ENCODE assay signal across 7 cellular contexts in the genomic region with DNA sequence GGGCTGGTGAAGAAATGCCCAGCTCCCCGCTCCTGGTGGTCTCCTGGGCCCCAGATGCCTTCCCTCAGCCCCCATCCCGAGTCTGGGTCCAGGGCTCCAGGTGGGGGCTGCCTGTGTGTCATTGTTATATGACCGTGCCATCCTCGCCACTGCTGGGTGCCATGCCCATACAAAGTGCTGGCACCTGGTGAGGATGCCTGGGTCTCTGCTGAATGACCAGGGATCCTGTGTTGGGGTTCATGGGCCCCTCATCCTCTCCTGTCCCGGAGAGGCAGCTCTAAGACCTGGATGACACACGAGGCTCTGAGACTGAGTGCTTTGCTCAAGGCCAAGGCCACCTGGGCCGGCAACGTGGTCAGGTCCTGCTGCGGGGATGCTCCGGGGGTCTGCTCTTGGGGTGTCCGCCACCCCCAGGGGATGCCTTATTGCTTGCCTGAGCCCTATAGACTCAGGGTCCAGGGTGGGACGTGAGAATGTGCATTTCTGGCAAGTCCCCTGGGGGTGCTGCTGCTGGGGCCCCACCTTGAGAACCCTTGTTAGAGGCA.
DNase-seq lines count a peak whose midpoint lies in the region; ATAC-seq and TF ChIP-seq lines count a peak whose summit lies in the region.
"Not testable (repeated sequence)": the region's sequence is repeated elsewhere in the genome, so short reads cannot be mapped to it uniquely, and the experiment has no call there.

No MANE protein-coding gene starts in this region.

- TF ChIP-seq RAD21 in IMR-90 (IDR thresholded peaks at IDR 0.05; ENCODE audit: low read length), result not testable (repeated sequence)

- not testable (repeated sequence) for H4K20me1 ChIP-seq in IMR-90 (ENCODE audit: insufficient read depth, low read length)

- not testable (repeated sequence) for TF ChIP-seq POLR2A in IMR-90 (IDR thresholded peaks at IDR 0.05; ENCODE audit: low read depth, low read length); esophagus muscularis mucosa (IDR thresholded peaks at IDR 0.05; ENCODE audit: low read depth); testis (IDR thresholded peaks at IDR 0.05)

- in situ Hi-C loops in IMR-90 (cut with MboI; ENCODE audit: low sequenced_read_pairs), result not testable (repeated sequence)

- H4K8ac ChIP-seq in IMR-90 (ENCODE audit: low read depth in 2 of 2, low read length in 2 of 2); neuronal stem cell (ENCODE audit: low read depth, low read length): not testable (repeated sequence)

- H3K27me3 ChIP-seq in IMR-90 (ENCODE audit: control insufficient read depth, insufficient read depth, low read length); esophagus muscularis mucosa; neuronal stem cell (ENCODE audit: control insufficient read depth in 3 of 3, insufficient read depth in 3 of 3, low read depth in 1 of 3, low read length in 3 of 3); testis: not testable (repeated sequence)

- H3K27ac ChIP-seq in IMR-90 (ENCODE audit: insufficient read depth, low read length); neuronal stem cell (replicated peaks; ENCODE audit: low read length); testis: not testable (repeated sequence)
- peak overlapping the region in 3 of 4 donors; percentile 53 to 72 (median 54) for H3K27ac ChIP-seq in esophagus muscularis mucosa (replicated peaks in 1 of 4)

- not testable (repeated sequence) for H3K36me3 Mint-ChIP-seq in activated naive CD8-positive, alpha-beta T cell treated with anti-CD3 and anti-CD28 coated beads, Interleukin-2, amount 10 ng/mL, durations not matched to agents 7 days and 5 days

- not testable (repeated sequence) for H3K27ac Mint-ChIP-seq in activated naive CD8-positive, alpha-beta T cell treated with anti-CD3 and anti-CD28 coated beads, Interleukin-2, amount 10 ng/mL, durations not matched to agents 7 days and 5 days

- CTCF ChIA-PET in IMR-90 (lab: Yijun Ruan, JAX), result not testable (repeated sequence)

- no CpG with 5 or more reads among the region's 12 CpGs for WGBS in IMR-90 (ENCODE audit: extremely low coverage in 2 of 2, insufficient read length in 1 of 2), 2 experiments
- WGBS in esophagus muscularis mucosa, result 95% methylated on average over 6 of the region's 12 CpGs
- WGBS in neuronal stem cell (ENCODE audit: extremely low coverage in 2 of 2, insufficient read length in 2 of 2, insufficient replicate concordance in 1 of 2), 2 donors, result no CpG with 5 or more reads among the region's 12 CpGs
- WGBS in testis, 2 donors, result 90% methylated on average over 12 of the region's 12 CpGs; no CpG with 5 or more reads in 1 of the 2 donors

- TF ChIP-seq CTCF in IMR-90 (conservative IDR thresholded peaks at IDR 0.05; ENCODE audit: low read depth, low read length); esophagus muscularis mucosa (IDR thresholded peaks at IDR 0.05); testis (IDR thresholded peaks at IDR 0.05): not testable (repeated sequence)

- not testable (repeated sequence) for H3K56ac ChIP-seq in IMR-90 (ENCODE audit: extremely low read depth, insufficient read depth, low read length)

- not testable (repeated sequence) for H3K4me1 Mint-ChIP-seq in activated naive CD8-positive, alpha-beta T cell treated with anti-CD3 and anti-CD28 coated beads, Interleukin-2, amount 10 ng/mL, durations not matched to agents 7 days and 5 days

- not testable (repeated sequence) for H2AFZ ChIP-seq in IMR-90 (replicated peaks; ENCODE audit: low read length, poor library complexity); neuronal stem cell (ENCODE audit: low read length)

- H3K4me2 ChIP-seq in IMR-90 (ENCODE audit: low read depth, low read length); neuronal stem cell (ENCODE audit: insufficient read depth, low read length, poor library complexity, severe bottlenecking): not testable (repeated sequence)

- H3K4me1 ChIP-seq in IMR-90 (ENCODE audit: control insufficient read depth, insufficient read depth, low read length) (peaks cover 11% of the 10 kb centered on the region), esophagus muscularis mucosa (peaks cover 0 to 41% (median 34%) of the 10 kb centered on the region in 4 donors)
- H3K4me1 ChIP-seq in neuronal stem cell (ENCODE audit: control insufficient read depth in 2 of 2, insufficient read depth in 1 of 2, low read depth in 1 of 2, low read length in 2 of 2); testis: not testable (repeated sequence)

- peak overlapping the region; percentile 6; the same call in 1 of the 2 replicates for H3K18ac ChIP-seq in IMR-90 (ENCODE audit: low read depth, low read length)
- H3K18ac ChIP-seq in neuronal stem cell (ENCODE audit: low read length), result not testable (repeated sequence)

- not testable (repeated sequence) for H3K4me3 ChIP-seq in IMR-90 (ENCODE audit: insufficient read depth, low read depth, low read length); esophagus muscularis mucosa; neuronal stem cell (ENCODE audit: low read length in 2 of 2); testis

- H3K4ac ChIP-seq in IMR-90 (ENCODE audit: low read depth, low read length); neuronal stem cell (ENCODE audit: low read length): not testable (repeated sequence)

- not testable (repeated sequence) for H2BK120ac ChIP-seq in IMR-90 (ENCODE audit: low read depth, low read length); neuronal stem cell (ENCODE audit: low read depth, low read length)

- H4K91ac ChIP-seq in IMR-90 (ENCODE audit: insufficient read depth, low read depth, low read length); neuronal stem cell (ENCODE audit: low read depth, low read length, poor library complexity): not testable (repeated sequence)

- not testable (repeated sequence) for H3K23ac ChIP-seq in IMR-90 (ENCODE audit: low read depth, low read length); neuronal stem cell (ENCODE audit: low read depth, low read length, poor library complexity)

- H2BK20ac ChIP-seq in IMR-90 (ENCODE audit: low read depth, low read length), result not testable (repeated sequence)

- not testable (repeated sequence) for H3K9ac ChIP-seq in IMR-90 (ENCODE audit: low read depth, low read length); neuronal stem cell (ENCODE audit: low read depth, low read length, poor library complexity)

- dilution Hi-C loops in IMR-90 (cut with HindIII; ENCODE audit: low sequenced_read_pairs, unreplicated experiment), result not testable (repeated sequence)

- H2AK9ac ChIP-seq in IMR-90 (replicated peaks; ENCODE audit: low read depth, low read length, poor library complexity), result not testable (repeated sequence)

- not testable (repeated sequence) for DNase-seq in IMR-90; esophagus muscularis mucosa (ENCODE audit: extremely low spot score); neuronal stem cell (ENCODE audit: low spot score)
- peak; percentile 11 for DNase-seq in activated naive CD8-positive, alpha-beta T cell treated with anti-CD3 and anti-CD28 coated beads, Interleukin-2, amount 10 ng/mL, durations not matched to agents 7 days and 5 days
- peak; percentile 43 for DNase-seq in left lobe of liver (ENCODE audit: low spot score)
- peak; percentile 2 for DNase-seq in testis
- peak; percentile 31 for DNase-seq in ureter (ENCODE audit: low spot score)

- POLR2A ChIA-PET in IMR-90 (lab: Charles Lee; ENCODE audit: unreplicated experiment); activated naive CD8-positive, alpha-beta T cell treated with anti-CD3 and anti-CD28 coated beads, Interleukin-2, amount 10 ng/mL, durations not matched to agents 7 days and 5 days (lab: Charles Lee): not testable (repeated sequence)

- ATAC-seq in IMR-90 (ENCODE audit: low read depth); activated naive CD8-positive, alpha-beta T cell treated with anti-CD3 and anti-CD28 coated beads, Interleukin-2, amount 10 ng/mL, durations not matched to agents 7 days and 5 days (ENCODE audit: low read depth); left lobe of liver: not testable (repeated sequence)

- not testable (repeated sequence) for H3K27me3 Mint-ChIP-seq in activated naive CD8-positive, alpha-beta T cell treated with anti-CD3 and anti-CD28 coated beads, Interleukin-2, amount 10 ng/mL, durations not matched to agents 7 days and 5 days

- H2AK5ac ChIP-seq in IMR-90 (ENCODE audit: low read depth, low read length), result not testable (repeated sequence)
- H2AK5ac ChIP-seq in neuronal stem cell (ENCODE audit: low read depth, low read length), result peak overlapping the region; percentile 37

- not testable (repeated sequence) for H3K14ac ChIP-seq in IMR-90 (replicated peaks; ENCODE audit: low read depth, low read length)
- peak overlapping the region; percentile 21 for H3K14ac ChIP-seq in neuronal stem cell (ENCODE audit: low read length)

- H3K9me1 ChIP-seq in IMR-90 (ENCODE audit: insufficient read depth, low read length), result peaks cover 17% of the 10 kb centered on the region; the same call in 1 of the 2 replicates

- H4K5ac ChIP-seq in IMR-90 (ENCODE audit: low read depth, low read length), result peak overlapping the region; percentile 35; the same call in 1 of the 2 replicates

- not testable (repeated sequence) for H3K9me3 Mint-ChIP-seq in activated naive CD8-positive, alpha-beta T cell treated with anti-CD3 and anti-CD28 coated beads, Interleukin-2, amount 10 ng/mL, durations not matched to agents 7 days and 5 days

- intact Hi-C loops in IMR-90 (cut with micrococcal nuclease); esophagus muscularis mucosa (cut with DNase I); testis (cut with DNase I; ENCODE audit: low total_unique reads): not testable (repeated sequence)

- not testable (repeated sequence) for BruUV-seq in IMR-90 (replicated peaks; lab: Mats Ljungman, UMichigan)

- not testable (repeated sequence) for H2BK15ac ChIP-seq in IMR-90 (ENCODE audit: low read depth, low read length); neuronal stem cell (ENCODE audit: low read length)

- not testable (repeated sequence) for H2BK5ac ChIP-seq in IMR-90 (ENCODE audit: low read depth, low read length, poor library complexity, severe bottlenecking); neuronal stem cell (ENCODE audit: low read length)

- H3K36me3 ChIP-seq in IMR-90 (ENCODE audit: control insufficient read depth, insufficient read depth, low read length); esophagus muscularis mucosa; neuronal stem cell (replicated peaks in 1 of 2; ENCODE audit: control insufficient read depth in 2 of 2, insufficient read depth in 2 of 2, low read length in 2 of 2); testis (ENCODE audit: low read depth, missing control alignments): not testable (repeated sequence)

- H3K4me3 Mint-ChIP-seq in activated naive CD8-positive, alpha-beta T cell treated with anti-CD3 and anti-CD28 coated beads, Interleukin-2, amount 10 ng/mL, durations not matched to agents 7 days and 5 days, result not testable (repeated sequence)

- H3K9me3 ChIP-seq in IMR-90 (ENCODE audit: control insufficient read depth, insufficient read depth, low read length); esophagus muscularis mucosa; neuronal stem cell (replicated peaks in 1 of 2; ENCODE audit: control insufficient read depth in 2 of 2, insufficient read depth in 1 of 2, low read depth in 1 of 2, low read length in 2 of 2); testis: not testable (repeated sequence)

- not testable (repeated sequence) for H2BK12ac ChIP-seq in neuronal stem cell (ENCODE audit: low read length)

- not testable (repeated sequence) for TF ChIP-seq EP300 in esophagus muscularis mucosa (IDR thresholded peaks at IDR 0.05)

- H3K79me1 ChIP-seq in IMR-90 (ENCODE audit: low read depth in 1 of 2, low read length in 2 of 2); neuronal stem cell (ENCODE audit: low read depth, low read length): not testable (repeated sequence)
